In genomic region chr4:140818433-140818832, GRCh38 we compare ENCODE assay signal across 9 cellular contexts.
"Had no signal": no experiment of that assay in that cellular context is flagged by ENCODE, and none has a peak within 500 bp of the region (broad histone marks: within the 10 kb centered on the region; RNA-seq: fewer than 3 reads in every experiment).

No MANE protein-coding gene starts in this region.

- H3K9me3 Mint-ChIP-seq: HFFc6 had no signal

- DNase-seq: H9, HFFc6, KG1 had no signal

- ATAC-seq: GM23338, HCT116 had no signal

- H3K4me2 ChIP-seq: GM23338 had no signal

- H3K27me3 Mint-ChIP-seq: IgD-negative memory B cell had no signal

- H3K4me3 ChIP-seq: GM23338 had no signal

- H2AFZ ChIP-seq: GM23338 had no signal

- H3K27ac ChIP-seq: HL-60 had no signal

- H3K4me3 Mint-ChIP-seq: GM23338, H9, HFFc6 had no signal

- FAIRE-seq: H1, H54 had no signal

- H3K27ac Mint-ChIP-seq: GM23338, H9, HFFc6 had no signal
